14 cellular contexts compared by ENCODE assay signal in genomic region chr7:102836206-102836938, GRCh38.
DNase-seq lines count a peak whose midpoint lies in the region; TF ChIP-seq lines count a peak whose summit lies in the region.
"Had no signal": no experiment of that assay in that cellular context is flagged by ENCODE, and none has a peak within 500 bp of the region (broad histone marks: within the 10 kb centered on the region; RNA-seq: fewer than 3 reads in every experiment).

No MANE protein-coding gene starts in this region.

- peaks cover 58% of the 10 kb centered on the region for H3K4me1 Mint-ChIP-seq in osteocyte (ENCODE audit: unreplicated experiment)

- peak overlapping the region; percentile 68 for H3K27ac Mint-ChIP-seq in osteocyte (ENCODE audit: unreplicated experiment)
- H3K27ac Mint-ChIP-seq: effector memory CD8-positive, alpha-beta T cell had no signal

- no peaks in the 10 kb centered on the region for H3K27me3 Mint-ChIP-seq in osteocyte (ENCODE audit: unreplicated experiment)
- H3K27me3 Mint-ChIP-seq: effector memory CD8-positive, alpha-beta T cell had no signal

- H3K27me3 ChIP-seq in BJ (ENCODE audit: control insufficient read depth, insufficient read depth, low read length) = no peaks in the 10 kb centered on the region
- H3K27me3 ChIP-seq: vagina had no signal

- no peaks in the 10 kb centered on the region for H3K9me3 Mint-ChIP-seq in osteocyte (ENCODE audit: unreplicated experiment)
- H3K9me3 Mint-ChIP-seq: activated T-cell treated with anti-CD3 and anti-CD28 coated beads, Interleukin-2, amount 50 U/mL, for 4 hours; effector memory CD8-positive, alpha-beta T cell had no signal

- DNase-seq in BJ (ENCODE audit: low read depth) = peak; percentile 59
- peak; percentile 82 for DNase-seq in NCI-H446 treated with DMSO at 0.1 percent for 48 hours (lab: John Stamatoyannopoulos, UW)
- DNase-seq in epithelial cell of esophagus (ENCODE audit: low read depth) = peak; percentile 86
- DNase-seq in osteocyte (ENCODE audit: extremely low spot score, unreplicated experiment) = no peak
- no peak for DNase-seq in HEK293T (ENCODE audit: extremely low spot score)
- DNase-seq in foreskin melanocyte = no peak
- DNase-seq in NCI-H2081 treated with DMSO at 0.1 percent for 48 hours (lab: John Stamatoyannopoulos, UW) = no peak
- no peak for DNase-seq in activated naive CD4-positive, alpha-beta T cell treated with anti-CD3 and anti-CD28 coated beads, Interleukin-2, amount 50 U/mL, for 16 hours
- DNase-seq: activated T-cell treated with anti-CD3 and anti-CD28 coated beads, Interleukin-2, amount 50 U/mL, for 4 hours; DMS153; effector memory CD8-positive, alpha-beta T cell; NCI-H524 treated with DMSO at 0.1 percent for 48 hours; stimulated activated CD4-positive, alpha-beta T cell treated with anti-CD3 and anti-CD28 coated beads, Interleukin-2, amount 100 ng/mL, for 24 hours had no signal

- CTCF ChIA-PET in BJ (lab: Yijun Ruan, JAX) (interaction anchor here (0.7 to 1.2 kb wide), 2 partner anchors 8 to 226 kb away, joined by 3 to 4 read pairs; no protein-coding TSS in a partner anchor), HEK293T (lab: Yijun Ruan, JAX) (no interaction called here)

- H3K36me3 ChIP-seq in BJ (ENCODE audit: control insufficient read depth, insufficient read depth, low read length) = no peaks in the 10 kb centered on the region
- H3K36me3 ChIP-seq: vagina had no signal

- H3K4me3 ChIP-seq in BJ (ENCODE audit: low read depth, low read length) (no peak overlapping the region), epithelial cell of esophagus (ENCODE audit: low read length) (no peak overlapping the region)
- H3K4me3 ChIP-seq: vagina had no signal

- TF ChIP-seq CTCF in BJ (IDR thresholded peaks at IDR 0.05; ENCODE audit: insufficient read depth, low read depth, low read length) (no peak), epithelial cell of esophagus (IDR thresholded peaks at IDR 0.05; ENCODE audit: insufficient read depth, low read depth, low read length, missing control alignments) (no peak), osteocyte (IDR thresholded peaks at IDR 0.05) (no peak)

- H3K36me3 Mint-ChIP-seq in osteocyte (ENCODE audit: unreplicated experiment) = peaks cover 3% of the 10 kb centered on the region

- no peak overlapping the region for H3K4me3 Mint-ChIP-seq in osteocyte (ENCODE audit: unreplicated experiment)
- H3K4me3 Mint-ChIP-seq: activated T-cell treated with anti-CD3 and anti-CD28 coated beads, Interleukin-2, amount 50 U/mL, for 4 hours; effector memory CD8-positive, alpha-beta T cell had no signal

- POLR2A ChIA-PET in BJ (lab: Charles Lee) = no interaction called here
- POLR2A ChIA-PET in HEK293T (lab: Yijun Ruan, JAX) = no interaction called here

TF ChIP-seq in HEK293T, 16 proteins besides CTCF, POLR2A, EP300 and RAD21:
- TF ChIP-seq SP1 (IDR thresholded peaks at IDR 0.05) (no peak), CTBP1 (IDR thresholded peaks at IDR 0.05; ENCODE audit: borderline replicate concordance) (no peak)
TF ChIP-seq in HEK293T: peak in this region for 0.

Comparison
In these comparisons a context has a peak if more than half of its experiments do, and no peak if none do; other contexts are left out.
1. DNase-seq: peak in BJ (single experiment), NCI-H446 treated with DMSO at 0.1 percent for 48 hours (single experiment) and epithelial cell of esophagus (single experiment); none in osteocyte (single experiment), HEK293T (single experiment), foreskin melanocyte (single experiment), NCI-H2081 treated with DMSO at 0.1 percent for 48 hours (single experiment) and activated naive CD4-positive, alpha-beta T cell treated with anti-CD3 and anti-CD28 coated beads, Interleukin-2, amount 50 U/mL, for 16 hours (single experiment).